13 cellular contexts compared by ENCODE assay signal in genomic region chr10:46311961-46312431, GRCh38. TPM values are rescaled to one million over a fixed set of nuclear protein-coding genes. Genes with fewer than 3 reads are reported as not detected.
A peak's percentile ranks its signal among the peaks of the same experiment; 100 is the strongest.
DNase-seq lines count a peak whose midpoint lies in the region; TF ChIP-seq lines count a peak whose summit lies in the region.
"Not testable (repeated sequence)": the region's sequence is repeated elsewhere in the genome, so short reads cannot be mapped to it uniquely, and the experiment has no call there.
"Had no signal": no experiment of that assay in that cellular context is flagged by ENCODE, and none has a peak within 500 bp of the region (broad histone marks: within the 10 kb centered on the region; RNA-seq: fewer than 3 reads in every experiment).

No MANE protein-coding gene starts in this region.

- H3K27me3 ChIP-seq in GM23248 (replicated peaks; ENCODE audit: insufficient read depth); MG63; parathyroid adenoma (ENCODE audit: control insufficient read depth, insufficient read depth, low read length); transverse colon: not testable (repeated sequence)

- H3K4me3 ChIP-seq in GM23248; MG63; parathyroid adenoma (ENCODE audit: low read depth, low read length); transverse colon: not testable (repeated sequence)

- H3K4me1 Mint-ChIP-seq in MCF 10A (ENCODE audit: insufficient read depth, unreplicated experiment) = not testable (repeated sequence)

- not testable (repeated sequence) for H3K9ac ChIP-seq in GM23248
- peak overlapping the region; percentile 28 for H3K9ac ChIP-seq in parathyroid adenoma

- POLR2A ChIA-PET in MCF 10A (lab: Yijun Ruan, JAX) = not testable (repeated sequence)

- H3K9me2 ChIP-seq in GM23248 (ENCODE audit: insufficient read depth) = not testable (repeated sequence)

- not testable (repeated sequence) for TF ChIP-seq CTCF in MCF 10A (IDR thresholded peaks at IDR 0.05; ENCODE audit: unreplicated experiment); parathyroid adenoma (IDR thresholded peaks at IDR 0.05); transverse colon (IDR thresholded peaks at IDR 0.05)

- in situ Hi-C loops in GM23248 (cut with MboI); transverse colon (cut with MboI; ENCODE audit: low pct_ligation_motif_present in 1 of 4, low pct_unique_long_range_greater_than_20kb in 1 of 4, low sequenced_read_pairs in 3 of 4): not testable (repeated sequence)

- DNase-seq in A172 (ENCODE audit: low spot score) (peak; percentile 78), GM23248 (peak; percentile 80), MG63 (peak; percentile 88), T1000 (lab: John Stamatoyannopoulos, UW) (peak; percentile 11), MCF 10A (ENCODE audit: unreplicated experiment) (peak; percentile 62), islet precursor cell (peak; percentile 78), transverse colon (peak; percentile 6)

- not testable (repeated sequence) for H3K27ac Mint-ChIP-seq in MCF 10A (ENCODE audit: low read depth, unreplicated experiment)

- not testable (repeated sequence) for H3K4me3 Mint-ChIP-seq in MCF 10A (ENCODE audit: unreplicated experiment)

- BruUV-seq in MCF 10A (replicated peaks; lab: Mats Ljungman, UMichigan) = not testable (repeated sequence)

- not testable (repeated sequence) for H3K27ac ChIP-seq in GM23248, transverse colon
- peak overlapping the region; percentile 69 for H3K27ac ChIP-seq in parathyroid adenoma

- H3K36me3 ChIP-seq in GM23248 (ENCODE audit: low read depth); MG63; parathyroid adenoma (ENCODE audit: control insufficient read depth, insufficient read depth, low read length); transverse colon: not testable (repeated sequence)

- TF ChIP-seq POLR2A in transverse colon (IDR thresholded peaks at IDR 0.05) = not testable (repeated sequence)

- WGBS in GM23248 (ENCODE audit: low coverage in 1 of 2, low lambda C conversion rate in 2 of 2, missing lambda C conversion rate in 2 of 2), 2 experiments = 63 to 66% methylated on average over 9 of the region's 9 CpGs
- 81% methylated on average over 8 of the region's 9 CpGs; no CpG with 5 or more reads in 1 of the 2 donors for WGBS in transverse colon (ENCODE audit: low coverage in 1 of 2), 2 donors

- not testable (repeated sequence) for H3K36me3 Mint-ChIP-seq in MCF 10A (ENCODE audit: insufficient read depth, unreplicated experiment)

- not testable (repeated sequence) for H3K9me3 ChIP-seq in GM23248 (ENCODE audit: low read depth); MG63; parathyroid adenoma (ENCODE audit: control insufficient read depth, low read length); transverse colon

- CTCF ChIA-PET in MCF 10A (lab: Yijun Ruan, JAX) = not testable (repeated sequence)

- H3K27me3 Mint-ChIP-seq in MCF 10A (ENCODE audit: insufficient read depth, unreplicated experiment) = not testable (repeated sequence)

- not testable (repeated sequence) for H3F3A ChIP-seq in GM23248 (ENCODE audit: insufficient read depth)

- TF ChIP-seq EP300 in transverse colon (IDR thresholded peaks at IDR 0.05; ENCODE audit: low read depth) = not testable (repeated sequence)

- not testable (repeated sequence) for H3K79me2 ChIP-seq in GM23248 (ENCODE audit: insufficient read depth); parathyroid adenoma

- H3K4me1 ChIP-seq in GM23248 (ENCODE audit: insufficient read depth) = peaks cover 15% of the 10 kb centered on the region
- H3K4me1 ChIP-seq in parathyroid adenoma = peaks cover 70% of the 10 kb centered on the region
- H3K4me1 ChIP-seq in transverse colon = not testable (repeated sequence)

- not testable (repeated sequence) for H3K4me2 ChIP-seq in GM23248 (ENCODE audit: unreplicated experiment); parathyroid adenoma (ENCODE audit: low read length)

- intact Hi-C loops in MCF 10A (cut with micrococcal nuclease); transverse colon (cut with DNase I; ENCODE audit: low total_unique reads): not testable (repeated sequence)

- not testable (repeated sequence) for H3K9me3 Mint-ChIP-seq in MCF 10A (ENCODE audit: unreplicated experiment)

- H2AFZ ChIP-seq in GM23248 = not testable (repeated sequence)
- H2AFZ ChIP-seq in parathyroid adenoma = peak overlapping the region; percentile 59

- not testable (repeated sequence) for H4K20me1 ChIP-seq in GM23248 (ENCODE audit: insufficient read depth)

RNA-seq across cellular contexts. Expression of gene ANTXRL, which starts 25.2 kb away (rescaled TPM):
- total RNA-seq in A172 (2014; rRNA removed; shearing (Covaris generic)) = 1.8 TPM in 1 of 2 replicates, not detected in the other
- not detected in 2 replicates for total RNA-seq in GM23248 (2014; rRNA removed; shearing (Covaris generic))
- polyA plus RNA-seq in GM23248 (2016; fragmentation: Nextera tagmentation; extraction: Ambion mirVana) = not detected in 2 replicates
- not detected in 2 replicates for total RNA-seq in MG63 (2014; rRNA removed; shearing (Covaris generic); ENCODE audit: low replicate concordance)
- total RNA-seq in MCF 10A (2022) (not detected in 2 replicates), transverse colon (not detected)
- total RNA-seq: Caco-2; CD4-positive, alpha-beta T cell; LHCN-M2 had no signal
- polyA plus RNA-seq: AG04450, BJ had no signal

Comparison
In these comparisons a context has a peak if more than half of its experiments do, and no peak if none do; other contexts are left out.
1. DNase-seq: peak in every context shown above with its lines; median percentile 88 in MG63; 80 in GM23248; 78 in A172; 78 in islet precursor cell; 62 in MCF 10A; 11 in T1000; 6 in transverse colon.